ENCODE assay signal across 8 cellular contexts in the genomic region with DNA sequence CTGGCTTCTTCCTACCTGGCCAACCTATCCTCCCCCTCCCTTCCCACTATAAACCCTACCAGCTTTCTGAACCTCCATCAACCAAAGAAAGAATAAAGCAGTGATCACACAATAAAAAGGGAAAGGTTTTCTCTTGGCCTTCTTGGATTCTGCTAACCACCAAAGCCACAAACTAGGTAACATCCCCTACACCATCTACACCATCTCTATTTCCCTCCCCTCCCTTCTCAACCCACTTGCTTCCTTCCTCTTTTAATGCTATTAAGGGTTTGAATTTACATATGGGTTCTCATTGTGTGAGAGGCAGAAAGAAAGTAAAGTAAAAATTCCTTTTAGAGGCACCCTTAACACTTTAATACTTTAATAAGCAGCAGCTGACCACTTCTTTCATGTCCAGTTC. TPM values are rescaled to one million over a fixed set of nuclear protein-coding genes. Genes with fewer than 3 reads are reported as not detected.
DNase-seq lines count a peak whose midpoint lies in the region; ATAC-seq, FAIRE-seq and TF ChIP-seq lines count a peak whose summit lies in the region.

No MANE protein-coding gene starts in this region.

- in situ Hi-C loops in KBM-7 (cut with MboI; ENCODE audit: low pct_unique_long_range_greater_than_20kb, low sequenced_read_pairs) (loop anchor here (25.0 kb wide), 1 partner anchor 190 kb away; a partner anchor contains a TSS), GM23248 (cut with MboI) (loop anchor here (25.0 kb wide), 1 partner anchor 415 kb away; no protein-coding TSS in a partner anchor)

- H3K36me3 Mint-ChIP-seq in effector memory CD8-positive, alpha-beta T cell (ENCODE audit: insufficient read depth): peaks cover 36% of the 10 kb centered on the region
- H3K36me3 Mint-ChIP-seq in glutamatergic neuron (ENCODE audit: unreplicated experiment): no peaks in the 10 kb centered on the region

- no peaks in the 10 kb centered on the region for H4K20me1 ChIP-seq in GM23248 (ENCODE audit: insufficient read depth)

- H3K27ac ChIP-seq in GM23248: no peak overlapping the region

- peak; percentile 56 for FAIRE-seq in GM12891 (lab: Jason Lieb, UNC)

- H3K9me3 Mint-ChIP-seq in effector memory CD8-positive, alpha-beta T cell: no peaks in the 10 kb centered on the region
- no peaks in the 10 kb centered on the region for H3K9me3 Mint-ChIP-seq in glutamatergic neuron (ENCODE audit: unreplicated experiment)

- H3K4me3 Mint-ChIP-seq in effector memory CD8-positive, alpha-beta T cell: peak overlapping the region; percentile 58 to 70
- no peak overlapping the region for H3K4me3 Mint-ChIP-seq in glutamatergic neuron (ENCODE audit: unreplicated experiment)

- H3K9ac ChIP-seq in GM23248: no peak overlapping the region

- H3K27me3 Mint-ChIP-seq in effector memory CD8-positive, alpha-beta T cell: no peaks in the 10 kb centered on the region
- H3K27me3 Mint-ChIP-seq in glutamatergic neuron (ENCODE audit: unreplicated experiment): no peaks in the 10 kb centered on the region

- H3K9me2 ChIP-seq in GM23248 (ENCODE audit: insufficient read depth): no peaks in the 10 kb centered on the region

- TF ChIP-seq CTCF in omental fat pad (IDR thresholded peaks at IDR 0.05) (no peak), glutamatergic neuron (IDR thresholded peaks at IDR 0.05; ENCODE audit: partially characterized antibody, unreplicated experiment) (no peak)

- no peak overlapping the region for H3K4me2 ChIP-seq in GM23248 (ENCODE audit: unreplicated experiment)

- H3K36me3 ChIP-seq in GM23248 (ENCODE audit: low read depth): 0 out of 2 replicates have a peak, but pooled peaks cover 5% of the 10 kb centered on the region

- H3K4me1 ChIP-seq in GM23248 (ENCODE audit: insufficient read depth): peaks cover 19% of the 10 kb centered on the region

- H3K27ac Mint-ChIP-seq in effector memory CD8-positive, alpha-beta T cell: peak overlapping the region; percentile 75 to 81
- H3K27ac Mint-ChIP-seq in glutamatergic neuron (ENCODE audit: unreplicated experiment): no peak overlapping the region

- H3K4me3 ChIP-seq in GM23248: no peak overlapping the region

- H3K27me3 ChIP-seq in GM23248 (replicated peaks; ENCODE audit: insufficient read depth): no peaks in the 10 kb centered on the region

- ATAC-seq in GM21529 (IDR thresholded peaks at IDR 0.05; ENCODE audit: unreplicated experiment) (peak; percentile 71), omental fat pad (ENCODE audit: low FRiP score) (no peak)
- peak; percentile 62 for ATAC-seq in effector memory CD8-positive, alpha-beta T cell (replicated peaks)

- peaks cover 21% of the 10 kb centered on the region for H3F3A ChIP-seq in GM23248 (ENCODE audit: insufficient read depth)

- DNase-seq in GM12891 (ENCODE audit: insufficient read length, low spot score): no peak
- DNase-seq in KBM-7: peak; percentile 95
- no peak for DNase-seq in effector memory CD8-positive, alpha-beta T cell
- DNase-seq in omental fat pad (ENCODE audit: low spot score): no peak
- no peak for DNase-seq in COLO829 (ENCODE audit: low spot score)
- no peak for DNase-seq in glutamatergic neuron
- DNase-seq in GM23248: no peak

- no peak for TF ChIP-seq POLR2A in GM12891 (IDR thresholded peaks at IDR 0.05; ENCODE audit: low read depth, low read length)

- H3K4me1 Mint-ChIP-seq in effector memory CD8-positive, alpha-beta T cell (ENCODE audit: low read depth in 2 of 2): peaks cover 47 to 64% of the 10 kb centered on the region in 2 donors
- H3K4me1 Mint-ChIP-seq in glutamatergic neuron (ENCODE audit: low read depth, unreplicated experiment): no peaks in the 10 kb centered on the region

- no peak overlapping the region for H2AFZ ChIP-seq in GM23248

- no peaks in the 10 kb centered on the region for H3K9me3 ChIP-seq in GM23248 (ENCODE audit: low read depth)

- H3K79me2 ChIP-seq in GM23248 (ENCODE audit: insufficient read depth): no peaks in the 10 kb centered on the region

TF ChIP-seq in GM12891, 5 proteins besides CTCF, POLR2A, EP300 and RAD21:
- peak; percentile 64; the same call in 1 of the 2 replicates for TF ChIP-seq POU2F2 (IDR thresholded peaks at IDR 0.05; ENCODE audit: low read depth, low read length)
- no peak for TF ChIP-seq POLR2AphosphoS5 (IDR thresholded peaks at IDR 0.05; ENCODE audit: low read depth, low read length)
- TF ChIP-seq SPI1 (IDR thresholded peaks at IDR 0.05; ENCODE audit: low read depth, low read length): peak; percentile 50; the same call in 1 of the 2 replicates
- TF ChIP-seq TAF1 (IDR thresholded peaks at IDR 0.05; ENCODE audit: low read depth, low read length): no peak
- TF ChIP-seq PAX5 (IDR thresholded peaks at IDR 0.05; ENCODE audit: insufficient read depth, low read length, severe bottlenecking): no peak

RNA-seq across cellular contexts. Expression of a gene that starts 25.8 kb away (rescaled TPM):
- 100 TPM for polyA plus RNA-seq in GM12891 (2012; ENCODE audit: low read depth, missing spikeins)
- 10 to 100 TPM; 49.3 to 67.5 (median 55.0) TPM for total RNA-seq in omental fat pad
- total RNA-seq in glutamatergic neuron (ENCODE audit: unreplicated experiment): 77.4 TPM
- total RNA-seq in GM23248 (2014; rRNA removed; shearing (Covaris generic)): 95.2 and 112 TPM in 2 replicates
- polyA plus RNA-seq in GM23248 (2016; fragmentation: Nextera tagmentation; extraction: Ambion mirVana): 91.2 and 93.1 TPM in 2 replicates
